In the genomic region with DNA sequence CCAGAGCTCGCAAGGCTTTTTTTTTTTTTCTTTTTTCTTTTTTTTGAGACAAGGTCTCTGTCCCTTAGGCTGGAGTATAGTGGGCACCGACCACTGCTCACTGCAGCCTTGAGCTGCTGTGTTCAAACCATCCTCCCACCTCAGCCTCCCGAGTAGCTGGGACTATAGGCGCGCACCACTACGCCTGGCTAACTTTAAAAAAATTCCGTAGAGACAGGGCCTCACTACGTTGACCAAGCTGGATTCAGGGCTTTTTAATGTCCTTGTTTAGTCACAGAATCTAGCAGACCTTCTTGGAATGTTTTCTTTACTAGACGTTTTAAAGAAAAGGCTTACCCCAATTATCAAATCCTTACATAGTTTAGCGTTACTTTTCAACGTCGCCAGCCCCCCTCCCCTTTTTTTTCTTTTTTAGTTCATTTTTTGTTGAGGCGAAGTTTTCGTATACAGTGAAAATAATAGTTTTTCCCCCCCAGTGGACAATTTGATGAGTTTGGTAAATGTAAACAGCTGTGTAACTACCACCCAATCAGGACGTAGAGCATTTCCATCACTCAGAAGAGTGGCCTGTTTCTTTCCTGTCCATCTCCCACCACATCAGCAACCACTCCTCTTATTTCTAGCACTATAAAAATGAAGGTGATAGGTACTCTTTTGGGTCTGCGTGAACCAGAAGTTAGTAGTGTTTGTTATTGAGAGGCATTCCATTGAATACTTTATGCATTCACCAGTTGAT, we compare ENCODE assay signal across 8 cellular contexts. TPM values are rescaled to one million over a fixed set of nuclear protein-coding genes. Genes with fewer than 3 reads are reported as not detected.
A peak's percentile ranks its signal among the peaks of the same experiment; 100 is the strongest.
DNase-seq lines count a peak whose midpoint lies in the region; TF ChIP-seq lines count a peak whose summit lies in the region.

No MANE protein-coding gene starts in this region.

- peaks cover 2% of the 10 kb centered on the region for H3K9me3 Mint-ChIP-seq in neural crest cell

- H3K36me3 Mint-ChIP-seq in neural crest cell (ENCODE audit: low read depth) = peaks cover 5% of the 10 kb centered on the region

- no peaks in the 10 kb centered on the region for H3K9me3 ChIP-seq in KOPT-K1 (ENCODE audit: insufficient read depth, low read length, poor library complexity, severe bottlenecking)

- TF ChIP-seq CTCF in coronary artery (IDR thresholded peaks at IDR 0.05) = no peak
- TF ChIP-seq CTCF in neural crest cell (conservative IDR thresholded peaks at IDR 0.05) = no peak

- peaks cover 31% of the 10 kb centered on the region for H3K4me1 Mint-ChIP-seq in neural crest cell

- H3K27ac ChIP-seq in KOPT-K1 (ENCODE audit: low read depth, low read length, poor library complexity, severe bottlenecking) (peak overlapping the region; percentile 89), coronary artery (peak overlapping the region; percentile 29 to 39)

- DNase-seq in NCI-H1417 (lab: John Stamatoyannopoulos, UW) = peak in 2 of 3 experiments; percentile 39 to 43
- no peak for DNase-seq in NCI-H1417 treated with DMSO at 0.1 percent for 48 hours (lab: John Stamatoyannopoulos, UW)
- no peak for DNase-seq in coronary artery (ENCODE audit: low spot score)
- no peak for DNase-seq in neural crest cell (ENCODE audit: low read depth, low spot score)
- DNase-seq in NOMO-1 treated with DMSO at 0.1 percent for 48 hours (lab: John Stamatoyannopoulos, UW; ENCODE audit: unreplicated experiment) = no peak
- DNase-seq in NCI-H1048 (lab: John Stamatoyannopoulos, UW) = no peak
- DNase-seq in SKM-1 treated with dmso at 0.1 percent for 144 hours (lab: John Stamatoyannopoulos, UW; ENCODE audit: unreplicated experiment) = no peak

- H3K36me3 ChIP-seq in KOPT-K1 (ENCODE audit: insufficient read depth, low read length) = peaks cover 24% of the 10 kb centered on the region

- peak overlapping the region; percentile 99 for H3K4me3 Mint-ChIP-seq in neural crest cell

- H3K27me3 Mint-ChIP-seq in neural crest cell (ENCODE audit: low read depth) = no peaks in the 10 kb centered on the region

- H3K27ac Mint-ChIP-seq in neural crest cell (ENCODE audit: unreplicated experiment) = no peak overlapping the region

- peak overlapping the region; percentile 67 for H3K4me3 ChIP-seq in coronary artery

RNA-seq across cellular contexts. Expression of a gene that starts 0.7 kb away (rescaled TPM):
- 89.6 and 91.9 TPM in 2 replicates for total RNA-seq in neural crest cell

Comparison
In these comparisons a context has a peak if more than half of its experiments do, and no peak if none do; other contexts are left out.
1. DNase-seq: peak in NCI-H1417 (2 of 3); none in NCI-H1417 treated with DMSO at 0.1 percent for 48 hours (single experiment), coronary artery (single experiment), neural crest cell (single experiment), NOMO-1 treated with DMSO at 0.1 percent for 48 hours (single experiment), NCI-H1048 (single experiment) and SKM-1 treated with dmso at 0.1 percent for 144 hours (single experiment).